In genomic region chr17:79842136-79842655, GRCh38 we compare ENCODE assay signal across 12 cellular contexts. TPM values are rescaled to one million over a fixed set of nuclear protein-coding genes. Genes with fewer than 3 reads are reported as not detected.
A peak's percentile ranks its signal among the peaks of the same experiment; 100 is the strongest.
DNase-seq lines count a peak whose midpoint lies in the region; ATAC-seq and TF ChIP-seq lines count a peak whose summit lies in the region.
"Had no signal": no experiment of that assay in that cellular context is flagged by ENCODE, and none has a peak within 500 bp of the region (broad histone marks: within the 10 kb centered on the region; RNA-seq: fewer than 3 reads in every experiment).

No MANE protein-coding gene starts in this region.

- no peak overlapping the region for H3K9ac ChIP-seq in PC-3 (ENCODE audit: low read length)

- H2AFZ ChIP-seq in PC-3 (ENCODE audit: low read length) = no peak overlapping the region

- BruUV-seq in PC-3 (replicated peaks; lab: Mats Ljungman, UMichigan) = no TSS peak

- H3K79me2 ChIP-seq in PC-3 (ENCODE audit: low read length) = peaks cover 14% of the 10 kb centered on the region

- H3K4me2 ChIP-seq in PC-3 (ENCODE audit: low read length) = peak overlapping the region; percentile 100

- H3K27ac ChIP-seq in PC-3 (ENCODE audit: low read length) = no peak overlapping the region
- H3K27ac ChIP-seq: ascending aorta, epithelial cell of prostate, RWPE1 had no signal

- H3K9me3 Mint-ChIP-seq in endothelial cell (ENCODE audit: unreplicated experiment) = no peaks in the 10 kb centered on the region
- no peaks in the 10 kb centered on the region for H3K9me3 Mint-ChIP-seq in progenitor cell of endocrine pancreas (ENCODE audit: low read depth)

- DNase-seq in DMS79 treated with DMSO at 0.1 percent for 48 hours (lab: John Stamatoyannopoulos, UW) = peak; percentile 20
- no peak for DNase-seq in PC-3
- DNase-seq in endothelial cell (ENCODE audit: low spot score) = no peak
- DNase-seq in progenitor cell of endocrine pancreas (ENCODE audit: low spot score, unreplicated experiment) = no peak
- no peak for DNase-seq in stimulated activated CD4-positive, alpha-beta T cell treated with anti-CD3 and anti-CD28 coated beads, Interleukin-2, amount 100 ng/mL, for 24 hours
- DNase-seq in UCSD-AML1 (lab: John Stamatoyannopoulos, UW; ENCODE audit: unreplicated experiment) = no peak
- no peak for DNase-seq in SIG-M5 (lab: John Stamatoyannopoulos, UW)
- DNase-seq: NCI-H2107 had no signal

- peaks cover 39% of the 10 kb centered on the region for H3K27me3 ChIP-seq in PC-3 (ENCODE audit: low read length)

- H3K4me3 Mint-ChIP-seq in endothelial cell (ENCODE audit: unreplicated experiment) (peak overlapping the region; percentile 37), progenitor cell of endocrine pancreas (ENCODE audit: low read depth) (peak overlapping the region; percentile 47)

- H3K4me1 ChIP-seq in PC-3 (ENCODE audit: insufficient read depth, low read length) = peaks cover 38% of the 10 kb centered on the region

- H3K9me3 ChIP-seq in PC-3 (ENCODE audit: low read length) = no peaks in the 10 kb centered on the region
- H3K9me3 ChIP-seq: ascending aorta had no signal

- H3K4me3 ChIP-seq in PC-3 (ENCODE audit: low read length) = peak overlapping the region; percentile 82; the same call in 1 of the 2 replicates

- TF ChIP-seq CTCF in PC-3 (conservative IDR thresholded peaks at IDR 0.05; ENCODE audit: low read depth, low read length) (no peak), endothelial cell (IDR thresholded peaks at IDR 0.05; ENCODE audit: unreplicated experiment) (no peak), progenitor cell of endocrine pancreas (IDR thresholded peaks at IDR 0.05; ENCODE audit: unreplicated experiment) (no peak)

- peaks cover 21% of the 10 kb centered on the region for H3K27me3 Mint-ChIP-seq in endothelial cell (ENCODE audit: unreplicated experiment)
- peaks cover 38% of the 10 kb centered on the region for H3K27me3 Mint-ChIP-seq in progenitor cell of endocrine pancreas

- no peaks in the 10 kb centered on the region for H3F3A ChIP-seq in PC-3 (ENCODE audit: low read length, unreplicated experiment)

- peaks cover 12% of the 10 kb centered on the region; the same call in 1 of the 2 replicates for H4K20me1 ChIP-seq in PC-3 (ENCODE audit: low read length)

- POLR2A ChIA-PET in PC-3 (lab: Charles Lee; ENCODE audit: unreplicated experiment) = no interaction called here

- no peaks in the 10 kb centered on the region for H3K9me2 ChIP-seq in PC-3 (replicated peaks; ENCODE audit: low read length)

- H3K36me3 Mint-ChIP-seq in endothelial cell (ENCODE audit: low read depth, unreplicated experiment) = no peaks in the 10 kb centered on the region
- no peaks in the 10 kb centered on the region for H3K36me3 Mint-ChIP-seq in progenitor cell of endocrine pancreas (ENCODE audit: insufficient read depth)

- no peak for ATAC-seq in PC-3
- ATAC-seq: activated CD4-positive, CD25-positive, alpha-beta regulatory T cell treated with anti-CD3 and anti-CD28 coated beads, Interleukin-2, amount 50 U/mL, for 24 hours had no signal

- intact Hi-C loops in PC-3 (cut with micrococcal nuclease) = loop anchor here (2.0 to 5.0 kb wide), 2 partner anchors 45 to 77 kb away; partner anchors contain the start of gene CBX8

- CTCF ChIA-PET in PC-3 (lab: Charles Lee) = no interaction called here

- H3K27ac Mint-ChIP-seq in endothelial cell (ENCODE audit: unreplicated experiment) (no peak overlapping the region), progenitor cell of endocrine pancreas (no peak overlapping the region)

- H3K36me3 ChIP-seq in PC-3 (ENCODE audit: low read depth, low read length) = no peaks in the 10 kb centered on the region
- H3K36me3 ChIP-seq: ascending aorta had no signal

- H3K4me1 Mint-ChIP-seq in endothelial cell (ENCODE audit: unreplicated experiment) = peaks cover 6% of the 10 kb centered on the region
- H3K4me1 Mint-ChIP-seq in progenitor cell of endocrine pancreas (ENCODE audit: low read depth) = peaks cover 16% of the 10 kb centered on the region

RNA-seq across cellular contexts. Expression of gene CBX4, which starts 3.0 kb away (rescaled TPM):
- total RNA-seq in PC-3 (2014; rRNA removed) (53.5 and 75.4 TPM in 2 replicates), endothelial cell (ENCODE audit: unreplicated experiment) (6.8 TPM), progenitor cell of endocrine pancreas (22.8 and 24.2 TPM in 2 replicates)

RNA-seq across cellular contexts. Expression of gene CBX8, which starts 45.3 kb away (rescaled TPM):
- total RNA-seq in PC-3 (2014; rRNA removed) = 11.3 and 12.8 TPM in 2 replicates
- total RNA-seq in endothelial cell (ENCODE audit: unreplicated experiment) = 3.3 TPM
- total RNA-seq in progenitor cell of endocrine pancreas = 21.7 and 23.1 TPM in 2 replicates
